In the genomic region with DNA sequence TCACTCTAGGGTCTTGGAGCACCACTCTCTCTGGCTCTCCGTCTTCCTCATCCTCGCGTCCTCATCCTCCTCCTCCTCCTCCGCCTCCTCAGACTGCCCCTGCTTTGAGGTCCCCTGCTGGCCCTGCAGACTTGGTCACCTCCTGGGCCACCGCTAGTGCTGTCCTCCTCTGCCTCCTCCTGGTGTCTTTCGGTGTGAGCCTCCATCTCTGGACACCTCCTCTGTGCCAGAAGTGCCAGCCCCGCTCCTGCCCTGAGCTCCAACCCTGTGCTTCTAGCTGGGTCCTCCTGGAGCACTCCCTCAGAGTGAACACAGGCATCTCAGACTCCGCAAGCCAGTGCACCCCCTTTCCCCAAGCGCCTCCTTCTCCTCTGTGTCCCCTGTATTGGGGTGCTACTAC, we compare ENCODE assay signal across 30 cellular contexts. TPM values are rescaled to one million over a fixed set of nuclear protein-coding genes. Genes with fewer than 3 reads are reported as not detected.
"Had no signal": no experiment of that assay in that cellular context is flagged by ENCODE, and none has a peak within 500 bp of the region (broad histone marks: within the 10 kb centered on the region; RNA-seq: fewer than 3 reads in every experiment).

No MANE protein-coding gene starts in this region.

- H3K79me2 ChIP-seq: parathyroid adenoma had no signal

- H3K9me3 ChIP-seq: heart left ventricle, mucosa of descending colon, prostate gland, spleen, testis, tibial nerve had no signal

- H3K4me1 Mint-ChIP-seq: natural killer cell; stimulated activated naive B cell treated with anti-CD40 and anti-IgM and Interleukin-4, amounts not matched to agents 10 μg/mL and 1 μg/mL and 100 μg/mL, for 72 hours; stimulated activated naive CD8-positive, alpha-beta T cell treated with anti-CD3 and anti-CD28 coated beads, Interleukin-15, amount 100 ng/mL, for 72 hours had no signal

- ATAC-seq: heart left ventricle; mucosa of descending colon; natural killer cell; sciatic nerve; stimulated activated naive B cell treated with anti-CD40 and anti-IgM and Interleukin-4, amounts not matched to agents 10 μg/mL and 1 μg/mL and 100 μg/mL, for 72 hours; stimulated activated naive CD8-positive, alpha-beta T cell treated with anti-CD3 and anti-CD28 coated beads, Interleukin-15, amount 100 ng/mL, for 72 hours had no signal

- H3K4me2 ChIP-seq: neural progenitor cell had no signal

- H2AFZ ChIP-seq: neural progenitor cell, parathyroid adenoma had no signal

- H3K4me3 Mint-ChIP-seq: endodermal cell; natural killer cell; neural progenitor cell; stimulated activated naive B cell treated with anti-CD40 and anti-IgM and Interleukin-4, amounts not matched to agents 10 μg/mL and 1 μg/mL and 100 μg/mL, for 72 hours; stimulated activated naive CD8-positive, alpha-beta T cell treated with anti-CD3 and anti-CD28 coated beads, Interleukin-15, amount 100 ng/mL, for 72 hours had no signal

- H3K27ac ChIP-seq: coronary artery, heart left ventricle, neural progenitor cell, parathyroid adenoma, spleen, testis, tibial nerve had no signal

- H3K9me3 Mint-ChIP-seq: endodermal cell; natural killer cell; neural progenitor cell; stimulated activated naive B cell treated with anti-CD40 and anti-IgM and Interleukin-4, amounts not matched to agents 10 μg/mL and 1 μg/mL and 100 μg/mL, for 72 hours; stimulated activated naive CD8-positive, alpha-beta T cell treated with anti-CD3 and anti-CD28 coated beads, Interleukin-15, amount 100 ng/mL, for 72 hours had no signal

- DNase-seq: effector CD4-positive, alpha-beta T cell; endodermal cell; heart left ventricle; kidney glomerular epithelial cell; mammary epithelial cell; mucosa of descending colon; natural killer cell; occipital lobe; spleen; stimulated activated CD4-positive, alpha-beta T cell treated with anti-CD3 and anti-CD28 coated beads, Interleukin-15, amount 100 ng/mL, for 24 hours; stimulated activated CD4-positive, alpha-beta T cell treated with anti-CD3 and anti-CD28 coated beads, Interleukin-1b, Interleukin-23, amount 100 ng/mL, for 48 hours; stimulated activated CD4-positive, alpha-beta T cell treated with anti-CD3 and anti-CD28 coated beads, Interleukin-4, amount 100 ng/mL, for 24 hours; stimulated activated naive B cell treated with anti-CD40 and anti-IgM and Interleukin-4, amounts not matched to agents 10 μg/mL and 1 μg/mL and 100 μg/mL, for 72 hours; stimulated activated naive CD8-positive, alpha-beta T cell treated with anti-CD3 and anti-CD28 coated beads, Interleukin-15, amount 100 ng/mL, for 72 hours; testis had no signal

- H3K27me3 ChIP-seq: heart left ventricle, neural progenitor cell, testis, tibial nerve had no signal

- H3K36me3 Mint-ChIP-seq: natural killer cell; neural progenitor cell; stimulated activated naive B cell treated with anti-CD40 and anti-IgM and Interleukin-4, amounts not matched to agents 10 μg/mL and 1 μg/mL and 100 μg/mL, for 72 hours had no signal

- H3K4me1 ChIP-seq: heart left ventricle, parathyroid adenoma, spleen, testis, tibial nerve had no signal

- FAIRE-seq: frontal cortex, islet of Langerhans had no signal

- H3K4me3 ChIP-seq: coronary artery, heart left ventricle, mucosa of descending colon, neural progenitor cell, prostate gland, spleen, testis, tibial nerve had no signal

- H3K9ac ChIP-seq: neural progenitor cell, parathyroid adenoma had no signal

- H3K36me3 ChIP-seq: heart left ventricle, neural progenitor cell, prostate gland, spleen, tibial nerve had no signal

RNA-seq across cellular contexts. Expression of a gene that starts 45.8 kb away (rescaled TPM):
- total RNA-seq: chondrocyte, dermis microvascular lymphatic vessel endothelial cell, glomerular endothelial cell, liver, mammary epithelial cell, myocyte, natural killer cell, renal cortical epithelial cell, sciatic nerve, spleen, ureter had no signal
- polyA plus RNA-seq: heart left ventricle, liver, mammary epithelial cell, spleen had no signal
